In the genomic region with DNA sequence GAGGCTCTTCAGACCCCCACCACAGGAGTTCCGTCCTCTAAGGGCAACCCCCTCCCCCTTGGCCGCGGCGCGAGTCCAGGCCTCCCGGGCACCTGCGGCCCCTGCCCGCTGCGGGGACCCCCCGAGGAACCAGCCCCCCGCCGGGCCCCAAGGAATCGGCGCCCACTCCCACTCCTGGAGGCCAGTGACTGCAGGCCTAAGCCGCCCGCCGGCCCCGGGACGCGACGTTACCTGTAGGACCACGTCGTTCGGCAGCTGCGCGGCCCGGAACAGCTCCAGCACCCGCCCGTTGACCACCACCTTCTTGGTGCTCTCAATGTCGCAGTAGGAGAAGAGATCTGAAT, we compare ENCODE assay signal across 8 cellular contexts. TPM values are rescaled to one million over a fixed set of nuclear protein-coding genes. Genes with fewer than 3 reads are reported as not detected.
A peak's percentile ranks its signal among the peaks of the same experiment; 100 is the strongest.
DNase-seq lines count a peak whose midpoint lies in the region; ATAC-seq and TF ChIP-seq lines count a peak whose summit lies in the region.

No MANE protein-coding gene starts in this region.

- peak overlapping the region; percentile 77 for H3K4me3 ChIP-seq in cardiac muscle cell
- peak overlapping the region; percentile 88 to 98 (median 94) for H3K4me3 ChIP-seq in sigmoid colon

- ATAC-seq in Right ventricle myocardium inferior = peak; percentile 3

- 0 to 1% methylated on average over 30 of the region's 30 CpGs for WGBS in sigmoid colon, 2 donors

- H3K9me3 ChIP-seq in cardiac muscle cell (ENCODE audit: low read depth) = no peaks in the 10 kb centered on the region
- H3K9me3 ChIP-seq in sigmoid colon = no peaks in the 10 kb centered on the region

- no peak for TF ChIP-seq EP300 in sigmoid colon (IDR thresholded peaks at IDR 0.05)

- DNase-seq in Right ventricle myocardium inferior (ENCODE audit: missing footprints) = peak; percentile 70
- DNase-seq in cardiac septum (ENCODE audit: low spot score) = no peak
- DNase-seq in cardiac muscle cell (ENCODE audit: low read depth in 1 of 2, low spot score in 1 of 2) = no peak
- peak; percentile 66 for DNase-seq in sigmoid colon
- DNase-seq in NCI-H2107 treated with DMSO at 0.1 percent for 48 hours (lab: John Stamatoyannopoulos, UW; ENCODE audit: unreplicated experiment) = no peak
- no peak for DNase-seq in 8988T
- no peak for DNase-seq in NCI-H2029 (lab: John Stamatoyannopoulos, UW)

- no peak for TF ChIP-seq CTCF in VCaP (conservative IDR thresholded peaks at IDR 0.05)
- TF ChIP-seq CTCF in cardiac muscle cell (IDR thresholded peaks at IDR 0.05; ENCODE audit: low read depth, low read length) = no peak
- TF ChIP-seq CTCF in sigmoid colon (IDR thresholded peaks at IDR 0.05) = no peak

- intact Hi-C loops in Right ventricle myocardium inferior (cut with DNase I) (loop anchor here (5.0 kb wide), 1 partner anchor 40 kb away; the partner anchor contains the start of gene ABRACL), cardiac septum (cut with DNase I) (loop anchor here (5.0 kb wide), 2 partner anchors 40 to 150 kb away; partner anchors contain the start of genes ABRACL and HECA), sigmoid colon (cut with DNase I) (loop anchor here (5.0 to 10.0 kb wide), 2 partner anchors 145 to 582 kb away; partner anchors contain the start of gene HEBP2)

- H3K27me3 ChIP-seq in cardiac muscle cell (no peaks in the 10 kb centered on the region), sigmoid colon (no peaks in the 10 kb centered on the region)

- no peaks in the 10 kb centered on the region for H3K36me3 ChIP-seq in cardiac muscle cell
- no peaks in the 10 kb centered on the region for H3K36me3 ChIP-seq in sigmoid colon

- H3K4me1 ChIP-seq in cardiac muscle cell (ENCODE audit: low read depth) (peaks cover 14% of the 10 kb centered on the region), sigmoid colon (peaks cover 0 to 49% (median 37%) of the 10 kb centered on the region in 4 donors)

- H3K27ac ChIP-seq in VCaP (peak overlapping the region; percentile 94), cardiac muscle cell (peak overlapping the region; percentile 83), sigmoid colon (peak overlapping the region; percentile 88 to 91 (median 88))

- TF ChIP-seq POLR2A in sigmoid colon (IDR thresholded peaks at IDR 0.05) = no peak

RNA-seq across cellular contexts. Expression of gene REPS1, which starts 0.8 kb away (rescaled TPM):
- 31.1 TPM for total RNA-seq in Right ventricle myocardium inferior
- total RNA-seq in cardiac septum = 43.0 TPM
- total RNA-seq in cardiac muscle cell = 43.9 and 49.5 TPM in 2 replicates
- 30.5 and 43.2 TPM in 2 replicates for polyA plus RNA-seq in cardiac muscle cell
- 10 to 100 TPM; 26.3 to 53.7 (median 27.9) TPM for total RNA-seq in sigmoid colon
- 10 to 100 TPM; 12.6 to 22.6 (median 13.9) TPM for polyA plus RNA-seq in sigmoid colon

RNA-seq across cellular contexts. Expression of gene ABRACL, which starts 41.3 kb away (rescaled TPM):
- total RNA-seq in Right ventricle myocardium inferior (7.9 TPM), cardiac septum (5.7 TPM), cardiac muscle cell (9.8 and 12.0 TPM in 2 replicates), sigmoid colon (1 to 10 TPM; 6.8 to 7.7 (median 7.4) TPM)
- polyA plus RNA-seq in cardiac muscle cell (33.0 and 37.8 TPM in 2 replicates), sigmoid colon (100 to 1,000 TPM; 144 to 529 (median 303) TPM)

Comparison
In these comparisons a context has a peak if more than half of its experiments do, and no peak if none do; other contexts are left out.
1. DNase-seq: peak in Right ventricle myocardium inferior (single experiment) and sigmoid colon (single experiment); none in cardiac septum (single experiment), cardiac muscle cell (0 of 2), NCI-H2107 treated with DMSO at 0.1 percent for 48 hours (single experiment), 8988T (single experiment) and NCI-H2029 (single experiment).
2. Peak in every context shown above with its lines, with median percentiles within 50 percentile points of each other: H3K27ac ChIP-seq.